In the genomic region with DNA sequence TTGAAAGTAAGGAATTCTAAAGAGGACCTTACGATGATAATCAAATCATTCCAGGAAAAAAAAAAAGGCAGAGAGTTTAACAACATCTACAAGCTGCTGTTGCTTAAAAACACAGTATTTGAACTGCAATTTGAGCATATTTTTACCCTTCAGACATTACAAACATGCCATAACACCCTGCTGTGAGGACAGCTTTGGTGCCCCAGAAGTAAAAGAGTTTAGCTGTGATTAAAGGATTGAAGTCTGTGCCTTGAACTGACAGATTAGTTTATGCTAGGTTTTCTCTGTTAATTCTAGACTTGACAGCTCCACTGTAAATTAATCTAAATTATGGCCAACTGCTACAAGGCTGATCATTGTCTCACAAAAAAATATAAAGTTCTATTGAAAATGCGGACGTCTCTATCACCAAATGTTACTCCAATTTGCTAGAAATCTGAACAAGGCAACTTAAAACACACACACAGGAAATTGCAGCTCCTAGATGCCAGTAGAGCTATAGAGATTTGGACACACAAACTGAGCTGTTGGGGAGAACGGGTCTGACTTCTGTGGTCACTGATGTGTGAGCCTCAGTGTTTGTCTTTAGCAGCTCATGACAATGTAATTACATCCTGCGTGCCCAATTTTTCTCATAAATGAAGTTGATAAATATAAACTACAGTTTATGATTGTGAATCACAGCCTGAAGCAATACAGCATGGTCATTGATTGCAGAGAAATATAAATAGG, we compare ENCODE assay signal across 15 cellular contexts.
DNase-seq lines count a peak whose midpoint lies in the region; ATAC-seq and TF ChIP-seq lines count a peak whose summit lies in the region.
"Had no signal": no experiment of that assay in that cellular context is flagged by ENCODE, and none has a peak within 500 bp of the region (broad histone marks: within the 10 kb centered on the region; RNA-seq: fewer than 3 reads in every experiment).

No MANE protein-coding gene starts in this region.

- peaks cover 0 to 3% (median 0%) of the 10 kb centered on the region in 7 donors for H3K4me1 Mint-ChIP-seq in naive thymus-derived CD4-positive, alpha-beta T cell
- H3K4me1 Mint-ChIP-seq: activated naive CD8-positive, alpha-beta T cell treated with anti-CD3 and anti-CD28 coated beads, Interleukin-2, amount 10 ng/mL, durations not matched to agents 7 days and 5 days had no signal

- no peaks in the 10 kb centered on the region for H3K79me2 ChIP-seq in DOHH2 (ENCODE audit: control insufficient read depth, low read length)

- CTCF ChIA-PET in naive thymus-derived CD4-positive, alpha-beta T cell (lab: Charles Lee) = no interaction called here

- intact Hi-C loops in naive thymus-derived CD4-positive, alpha-beta T cell (cut with micrococcal nuclease) = no loop called here

- no peaks in the 10 kb centered on the region for H3K36me3 Mint-ChIP-seq in naive thymus-derived CD4-positive, alpha-beta T cell
- H3K36me3 Mint-ChIP-seq: activated naive CD8-positive, alpha-beta T cell treated with anti-CD3 and anti-CD28 coated beads, Interleukin-2, amount 10 ng/mL, durations not matched to agents 7 days and 5 days had no signal

- peaks cover 27% of the 10 kb centered on the region for H3F3A ChIP-seq in DOHH2 (ENCODE audit: control insufficient read depth, insufficient read depth)

- peaks cover 88% of the 10 kb centered on the region for H3K4me1 ChIP-seq in DOHH2 (ENCODE audit: control insufficient read depth, low read length)
- no peaks in the 10 kb centered on the region for H3K4me1 ChIP-seq in naive thymus-derived CD4-positive, alpha-beta T cell (ENCODE audit: control insufficient read depth in 2 of 2, insufficient read depth in 2 of 2, low read length in 2 of 2)

- H3K27ac ChIP-seq in DOHH2 (ENCODE audit: low read depth, low read length) (peak overlapping the region; percentile 98), caudate nucleus (ENCODE audit: low read depth, low read length) (no peak overlapping the region)
- no peak overlapping the region for H3K27ac ChIP-seq in naive thymus-derived CD4-positive, alpha-beta T cell (ENCODE audit: low read depth, low read length)

- no peak overlapping the region for H3K4me3 Mint-ChIP-seq in naive thymus-derived CD4-positive, alpha-beta T cell
- H3K4me3 Mint-ChIP-seq: activated naive CD8-positive, alpha-beta T cell treated with anti-CD3 and anti-CD28 coated beads, Interleukin-2, amount 10 ng/mL, durations not matched to agents 7 days and 5 days had no signal

- POLR2A ChIA-PET in naive thymus-derived CD4-positive, alpha-beta T cell (lab: Charles Lee) = no interaction called here

- peak overlapping the region; percentile 87 for H3K4me2 ChIP-seq in DOHH2 (ENCODE audit: low read length)

- peaks cover 0 to 5% (median 0%) of the 10 kb centered on the region in 11 donors for H3K9me3 Mint-ChIP-seq in naive thymus-derived CD4-positive, alpha-beta T cell
- H3K9me3 Mint-ChIP-seq: activated naive CD8-positive, alpha-beta T cell treated with anti-CD3 and anti-CD28 coated beads, Interleukin-2, amount 10 ng/mL, durations not matched to agents 7 days and 5 days had no signal

- H3K27ac Mint-ChIP-seq in naive thymus-derived CD4-positive, alpha-beta T cell = no peak overlapping the region
- H3K27ac Mint-ChIP-seq: activated naive CD8-positive, alpha-beta T cell treated with anti-CD3 and anti-CD28 coated beads, Interleukin-2, amount 10 ng/mL, durations not matched to agents 7 days and 5 days had no signal

- H3K9me2 ChIP-seq in DOHH2 (replicated peaks; ENCODE audit: control insufficient read depth, low read length) = no peaks in the 10 kb centered on the region

- H3K27me3 Mint-ChIP-seq in naive thymus-derived CD4-positive, alpha-beta T cell = peaks cover 0 to 7% (median 0%) of the 10 kb centered on the region in 5 donors
- H3K27me3 Mint-ChIP-seq: activated naive CD8-positive, alpha-beta T cell treated with anti-CD3 and anti-CD28 coated beads, Interleukin-2, amount 10 ng/mL, durations not matched to agents 7 days and 5 days had no signal

- H3K9me3 ChIP-seq in DOHH2 (ENCODE audit: control insufficient read depth, insufficient read depth, low read length) = no peaks in the 10 kb centered on the region
- no peaks in the 10 kb centered on the region for H3K9me3 ChIP-seq in naive thymus-derived CD4-positive, alpha-beta T cell (ENCODE audit: control insufficient read depth in 2 of 3, low read length in 3 of 3)

- no peak for TF ChIP-seq CTCF in DOHH2 (IDR thresholded peaks at IDR 0.05; ENCODE audit: low read depth, low read length, poor library complexity, severe bottlenecking)

- ATAC-seq in HG03354 (IDR thresholded peaks at IDR 0.05; ENCODE audit: poor library complexity, severe bottlenecking, unreplicated experiment) = peak; percentile 25
- ATAC-seq in naive thymus-derived CD4-positive, alpha-beta T cell = no peak

- DNase-seq in NCI-H82 treated with DMSO at 0.1 percent for 48 hours (lab: John Stamatoyannopoulos, UW; ENCODE audit: unreplicated experiment) = peak; percentile 52
- peak; percentile 21 for DNase-seq in left kidney (ENCODE audit: low read depth, low spot score)
- DNase-seq in naive thymus-derived CD4-positive, alpha-beta T cell = no peak
- DNase-seq in caudate nucleus (lab: John Stamatoyannopoulos, UW) = no peak
- no peak for DNase-seq in NCI-H187 (lab: John Stamatoyannopoulos, UW)
- no peak for DNase-seq in putamen (ENCODE audit: low spot score)
- DNase-seq: activated naive CD8-positive, alpha-beta T cell treated with anti-CD3 and anti-CD28 coated beads, Interleukin-2, amount 10 ng/mL, durations not matched to agents 7 days and 5 days; activated T-cell treated with anti-CD3 and anti-CD28 coated beads for 4 hours; DMS153; head of caudate nucleus; islet precursor cell; RPMI8226; T-helper 1 cell had no signal

- no peaks in the 10 kb centered on the region for H4K20me1 ChIP-seq in DOHH2 (ENCODE audit: control insufficient read depth, insufficient read depth, low read depth, low read length)

- peak overlapping the region; percentile 67 for H3K4me3 ChIP-seq in DOHH2 (ENCODE audit: low read length)
- no peak overlapping the region for H3K4me3 ChIP-seq in naive thymus-derived CD4-positive, alpha-beta T cell (ENCODE audit: low read length)

- no peaks in the 10 kb centered on the region for H3K27me3 ChIP-seq in DOHH2 (ENCODE audit: control insufficient read depth, low read length)
- no peaks in the 10 kb centered on the region for H3K27me3 ChIP-seq in naive thymus-derived CD4-positive, alpha-beta T cell (ENCODE audit: control insufficient read depth in 2 of 2, insufficient read depth in 2 of 2, low read length in 2 of 2)

- H3K36me3 ChIP-seq in DOHH2 (ENCODE audit: control insufficient read depth, low read length) = peaks cover 9% of the 10 kb centered on the region; the same call in 1 of the 2 replicates
- H3K36me3 ChIP-seq in naive thymus-derived CD4-positive, alpha-beta T cell (ENCODE audit: control insufficient read depth in 2 of 3, insufficient read depth in 3 of 3, low read length in 3 of 3) = no peaks in the 10 kb centered on the region

Comparison
In these comparisons a context has a peak if more than half of its experiments do, and no peak if none do; other contexts are left out.
1. DNase-seq: peak in NCI-H82 treated with DMSO at 0.1 percent for 48 hours (single experiment) and left kidney (single experiment); none in naive thymus-derived CD4-positive, alpha-beta T cell (0 of 9), caudate nucleus (0 of 61), NCI-H187 (0 of 2) and putamen (single experiment).